22 cellular contexts compared by ENCODE assay signal in the genomic region with DNA sequence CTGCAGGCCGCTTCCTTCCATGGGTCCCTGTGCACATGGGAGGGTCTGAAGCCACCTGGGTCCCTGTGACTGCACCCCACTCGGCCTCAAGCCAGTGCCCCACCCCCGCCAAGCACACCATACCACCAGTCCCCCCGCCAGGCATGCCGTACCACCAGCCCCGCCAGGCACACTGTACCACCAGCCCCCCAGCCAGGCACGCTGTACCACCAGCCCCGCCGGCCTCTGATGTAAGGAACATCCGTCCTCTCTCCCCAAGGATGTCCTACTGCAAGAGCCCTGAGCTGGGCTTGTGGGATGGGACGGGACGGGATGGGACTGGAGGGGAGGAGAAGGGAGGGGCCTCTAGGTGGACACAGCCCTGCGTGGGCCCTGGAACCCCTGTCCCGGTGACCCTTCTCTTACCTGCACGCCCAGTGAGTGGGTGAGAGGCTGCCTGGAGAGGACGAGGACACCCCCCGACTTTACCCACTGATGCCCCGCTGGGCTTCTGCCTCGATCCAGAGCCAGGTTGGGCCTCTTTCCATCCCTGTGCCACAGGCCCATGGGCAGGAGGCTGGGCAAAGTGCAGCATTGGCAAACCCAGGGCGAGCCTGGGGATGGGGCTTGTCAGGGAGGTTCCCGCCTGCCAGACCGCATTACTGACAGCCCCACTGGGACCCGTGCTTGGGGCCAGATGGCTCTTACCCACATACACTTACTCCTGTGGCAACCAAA. TPM values are rescaled to one million over a fixed set of nuclear protein-coding genes. Genes with fewer than 3 reads are reported as not detected.
DNase-seq lines count a peak whose midpoint lies in the region; ATAC-seq, FAIRE-seq and TF ChIP-seq lines count a peak whose summit lies in the region.
"Had no signal": no experiment of that assay in that cellular context is flagged by ENCODE, and none has a peak within 500 bp of the region (broad histone marks: within the 10 kb centered on the region; RNA-seq: fewer than 3 reads in every experiment).

No MANE protein-coding gene starts in this region.

- peak; percentile 57 for DNase-seq in Right ventricle myocardium inferior (ENCODE audit: missing footprints)
- no peak for DNase-seq in left ventricle myocardium superior
- peak; percentile 56 for DNase-seq in H7
- peak; percentile 17 for DNase-seq in NCI-H69 (lab: John Stamatoyannopoulos, UW)
- DNase-seq in spleen: peak; percentile 58
- no peak for DNase-seq in HTR-8/SVneo (ENCODE audit: insufficient read length, low spot score)
- DNase-seq in activated CD8-positive, alpha-beta memory T cell treated with anti-CD3 and anti-CD28 coated beads, Interleukin-2, amount 10 ng/mL, durations not matched to agents 7 days and 5 days: no peak
- DNase-seq: CD4-positive, alpha-beta memory T cell; COR-L47; DMS153; DND-41; KG1; MG63; NCI-H2029; NCI-H226; NCI-H510A treated with DMSO at 0.1 percent for 48 hours; PC-9; SHP77 treated with DMSO at 0.1 percent for 48 hours; SW 1271 had no signal

- H3K4me3 ChIP-seq in H7 (ENCODE audit: insufficient read depth, low read depth, low read length): no peak overlapping the region
- no peak overlapping the region for H3K4me3 ChIP-seq in spleen
- H3K4me3 ChIP-seq: MG63, PC-9 had no signal

- no peak for ATAC-seq in Right ventricle myocardium inferior
- ATAC-seq in left ventricle myocardium superior: no peak
- no peak for ATAC-seq in HG03139 (IDR thresholded peaks at IDR 0.05; ENCODE audit: unreplicated experiment)
- no peak for ATAC-seq in activated CD8-positive, alpha-beta memory T cell treated with anti-CD3 and anti-CD28 coated beads, Interleukin-2, amount 10 ng/mL, durations not matched to agents 7 days and 5 days

- no peak overlapping the region for H3K4me3 Mint-ChIP-seq in activated CD8-positive, alpha-beta memory T cell treated with anti-CD3 and anti-CD28 coated beads, Interleukin-2, amount 10 ng/mL, durations not matched to agents 7 days and 5 days
- H3K4me3 Mint-ChIP-seq: CD4-positive, alpha-beta memory T cell; T-helper 1 cell treated with Interleukin-12 subunit alpha and Interleukin-12 subunit beta and Interleukin-4 antibody, amounts not matched to agents 30 μg/mL and 1 μg/mL, for 36 hours had no signal

- no peaks in the 10 kb centered on the region for H3K4me1 ChIP-seq in spleen

- H3K27ac ChIP-seq in spleen: no peak overlapping the region
- H3K27ac ChIP-seq: PC-9 had no signal

- intact Hi-C loops in Right ventricle myocardium inferior (cut with DNase I): no loop called here
- intact Hi-C loops in left ventricle myocardium superior (cut with micrococcal nuclease): no loop called here
- intact Hi-C loops in spleen (cut with DNase I; ENCODE audit: low total_unique reads): no loop called here

- no peaks in the 10 kb centered on the region for H3K36me3 Mint-ChIP-seq in activated CD8-positive, alpha-beta memory T cell treated with anti-CD3 and anti-CD28 coated beads, Interleukin-2, amount 10 ng/mL, durations not matched to agents 7 days and 5 days
- H3K36me3 Mint-ChIP-seq: CD4-positive, alpha-beta memory T cell had no signal

- 84 to 93% (median 88%) methylated on average over 13 to 23 of the region's 23 CpGs for WGBS in spleen, 5 donors

- TF ChIP-seq POLR2A in spleen (IDR thresholded peaks at IDR 0.05): no peak

- H3K9me3 Mint-ChIP-seq in activated CD8-positive, alpha-beta memory T cell treated with anti-CD3 and anti-CD28 coated beads, Interleukin-2, amount 10 ng/mL, durations not matched to agents 7 days and 5 days (ENCODE audit: low read depth): no peaks in the 10 kb centered on the region
- H3K9me3 Mint-ChIP-seq: CD4-positive, alpha-beta memory T cell; T-helper 1 cell treated with Interleukin-12 subunit alpha and Interleukin-12 subunit beta and Interleukin-4 antibody, amounts not matched to agents 30 μg/mL and 1 μg/mL, for 36 hours had no signal

- H3K36me3 ChIP-seq in H7 (replicated peaks; ENCODE audit: control insufficient read depth, insufficient read depth, low read length) (no peaks in the 10 kb centered on the region), spleen (peaks cover 0 to 30% (median 3%) of the 10 kb centered on the region in 6 donors)
- H3K36me3 ChIP-seq: MG63 had no signal

- peaks cover 0 to 13% (median 7%) of the 10 kb centered on the region in 8 donors for H3K9me3 ChIP-seq in spleen
- H3K9me3 ChIP-seq: MG63 had no signal

- no peak for TF ChIP-seq CTCF in spleen (IDR thresholded peaks at IDR 0.05 in 8 of 11, conservative IDR thresholded peaks at IDR 0.05 in 3 of 11)

- H3K27me3 ChIP-seq in H7 (ENCODE audit: control insufficient read depth, insufficient read depth, low read length): no peaks in the 10 kb centered on the region
- no peaks in the 10 kb centered on the region for H3K27me3 ChIP-seq in spleen (replicated peaks in 1 of 7)
- H3K27me3 ChIP-seq: MG63 had no signal

- no peak for FAIRE-seq in HTR-8/SVneo (lab: Jason Lieb, UNC)
- FAIRE-seq: GM12892 had no signal

- no peaks in the 10 kb centered on the region for H3K4me1 Mint-ChIP-seq in activated CD8-positive, alpha-beta memory T cell treated with anti-CD3 and anti-CD28 coated beads, Interleukin-2, amount 10 ng/mL, durations not matched to agents 7 days and 5 days
- H3K4me1 Mint-ChIP-seq: CD4-positive, alpha-beta memory T cell had no signal

- no peaks in the 10 kb centered on the region for H3K27me3 Mint-ChIP-seq in activated CD8-positive, alpha-beta memory T cell treated with anti-CD3 and anti-CD28 coated beads, Interleukin-2, amount 10 ng/mL, durations not matched to agents 7 days and 5 days
- H3K27me3 Mint-ChIP-seq: CD4-positive, alpha-beta memory T cell had no signal

- no peak overlapping the region for H3K27ac Mint-ChIP-seq in activated CD8-positive, alpha-beta memory T cell treated with anti-CD3 and anti-CD28 coated beads, Interleukin-2, amount 10 ng/mL, durations not matched to agents 7 days and 5 days
- H3K27ac Mint-ChIP-seq: T-helper 1 cell treated with Interleukin-12 subunit alpha and Interleukin-12 subunit beta and Interleukin-4 antibody, amounts not matched to agents 30 μg/mL and 1 μg/mL, for 36 hours had no signal

- CTCF ChIA-PET in activated CD8-positive, alpha-beta memory T cell treated with anti-CD3 and anti-CD28 coated beads, Interleukin-2, amount 10 ng/mL, durations not matched to agents 7 days and 5 days (lab: Charles Lee): no interaction called here

RNA-seq across cellular contexts. Expression of a gene that starts 40.8 kb away (rescaled TPM):
- total RNA-seq in Right ventricle myocardium inferior: 228 TPM
- 188 TPM for total RNA-seq in left ventricle myocardium superior
- 243 and 283 TPM in 2 replicates for total RNA-seq in H7 (2014; rRNA removed; shearing (Covaris generic))
- total RNA-seq in spleen: 100 to 1,000 TPM in 6 of 7 donors, 10 to 100 TPM in 1; 76.5 to 190 (median 139) TPM
- 100 to 1,000 TPM in 2 of 3 donors, 10 to 100 TPM in 1; 85.7 to 152 (median 119) TPM for polyA plus RNA-seq in spleen
- total RNA-seq in activated CD8-positive, alpha-beta memory T cell treated with anti-CD3 and anti-CD28 coated beads, Interleukin-2, amount 10 ng/mL, durations not matched to agents 7 days and 5 days: 1 to 10 TPM in 1 of 2 experiments, under 1 TPM in 1; 0.12 to 5.4 TPM

Comparison
In these comparisons a context has a peak if more than half of its experiments do, and no peak if none do; other contexts are left out.
1. DNase-seq: peak in Right ventricle myocardium inferior (single experiment), H7 (single experiment), NCI-H69 (single experiment) and spleen (single experiment); none in left ventricle myocardium superior (single experiment), HTR-8/SVneo (single experiment) and activated CD8-positive, alpha-beta memory T cell treated with anti-CD3 and anti-CD28 coated beads, Interleukin-2, amount 10 ng/mL, durations not matched to agents 7 days and 5 days (single experiment).
2. RNA of a gene that starts 40.8 kb away (total RNA-seq): 243 to 283 TPM in H7, 228 TPM in Right ventricle myocardium inferior (single experiment), 188 TPM in left ventricle myocardium superior (single experiment) and 76.5 to 190 TPM in spleen; 0.12 to 5.4 TPM in activated CD8-positive, alpha-beta memory T cell treated with anti-CD3 and anti-CD28 coated beads, Interleukin-2, amount 10 ng/mL, durations not matched to agents 7 days and 5 days; every median in the first group is over 10 times any median in the second.